In the genomic region with DNA sequence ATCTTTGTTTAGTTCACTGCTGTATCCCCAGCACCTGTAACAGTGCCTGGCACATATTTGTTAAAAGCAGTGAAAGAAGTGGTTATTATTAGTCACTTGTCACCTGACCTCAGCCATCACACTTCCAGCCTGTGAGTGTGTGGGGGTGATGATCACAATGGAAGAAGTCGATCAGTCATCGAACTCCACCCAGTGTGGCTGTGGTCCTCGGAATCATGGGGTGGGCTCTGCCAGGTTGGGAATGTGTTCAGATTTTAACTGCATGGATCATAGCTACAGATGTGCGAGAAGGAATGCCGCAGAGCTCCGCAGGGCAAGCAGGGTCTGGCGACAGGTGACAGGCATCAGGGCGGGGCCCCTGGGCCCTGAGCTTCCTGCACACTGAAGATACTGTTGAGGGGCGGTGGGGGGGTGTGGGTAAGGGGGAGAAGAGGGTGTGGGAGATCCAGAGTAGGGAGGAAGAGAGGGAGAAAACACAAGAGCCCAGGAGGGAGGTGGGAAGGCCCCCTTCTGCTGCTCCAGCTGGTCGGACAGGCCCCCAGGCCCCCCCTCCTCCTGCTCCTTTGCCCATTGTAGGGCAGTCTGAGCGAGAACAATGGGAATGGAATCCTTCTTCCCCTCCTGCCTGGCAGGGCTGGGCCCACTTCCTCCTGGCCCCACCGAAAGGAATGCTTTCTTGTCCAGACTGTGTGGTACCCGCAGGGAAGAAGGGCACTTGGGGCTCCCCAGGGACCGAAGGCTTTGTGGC, we compare ENCODE assay signal across 10 cellular contexts.
DNase-seq lines count a peak whose midpoint lies in the region; ATAC-seq lines count a peak whose summit lies in the region.
"Had no signal": no experiment of that assay in that cellular context is flagged by ENCODE, and none has a peak within 500 bp of the region (broad histone marks: within the 10 kb centered on the region; RNA-seq: fewer than 3 reads in every experiment).

No MANE protein-coding gene starts in this region.

- ATAC-seq in stimulated activated naive CD8-positive, alpha-beta T cell treated with anti-CD3 and anti-CD28 coated beads, Interleukin-15, Interleukin-2, amounts not matched to agents 100 U/mL and 50 U/mL, for 24 hours: peak; percentile 87

- DNase-seq in activated T-cell treated with anti-CD3 and anti-CD28 coated beads for 24 hours (ENCODE audit: low read depth) (peak; percentile 22), islet precursor cell (peak; percentile 88), mucosa of gallbladder (ENCODE audit: low spot score) (no peak), GDM1 (lab: John Stamatoyannopoulos, UW) (no peak), HCEC 1CT (no peak)
- DNase-seq in activated T-cell treated with anti-CD3 and anti-CD28 coated beads, Interleukin-2, amount 50 U/mL, for 1 hour: no peak
- DNase-seq in activated T-cell treated with anti-CD3 and anti-CD28 coated beads, Interleukin-2, amount 50 U/mL, for 48 hours: peak; percentile 40 to 54
- peak; percentile 30 for DNase-seq in stimulated activated naive CD8-positive, alpha-beta T cell treated with anti-CD3 and anti-CD28 coated beads, Interleukin-15, Interleukin-2, amounts not matched to agents 100 U/mL and 50 U/mL, for 24 hours
- DNase-seq: hippocampal formation, ovary had no signal

Comparison
In these comparisons a context has a peak if more than half of its experiments do, and no peak if none do; other contexts are left out.
1. DNase-seq: peak in activated T-cell treated with anti-CD3 and anti-CD28 coated beads for 24 hours (single experiment), activated T-cell treated with anti-CD3 and anti-CD28 coated beads, Interleukin-2, amount 50 U/mL, for 48 hours (2 of 2), islet precursor cell (single experiment) and stimulated activated naive CD8-positive, alpha-beta T cell treated with anti-CD3 and anti-CD28 coated beads, Interleukin-15, Interleukin-2, amounts not matched to agents 100 U/mL and 50 U/mL, for 24 hours (single experiment); none in activated T-cell treated with anti-CD3 and anti-CD28 coated beads, Interleukin-2, amount 50 U/mL, for 1 hour (single experiment), mucosa of gallbladder (single experiment), GDM1 (single experiment) and HCEC 1CT (single experiment).